In the genomic region with DNA sequence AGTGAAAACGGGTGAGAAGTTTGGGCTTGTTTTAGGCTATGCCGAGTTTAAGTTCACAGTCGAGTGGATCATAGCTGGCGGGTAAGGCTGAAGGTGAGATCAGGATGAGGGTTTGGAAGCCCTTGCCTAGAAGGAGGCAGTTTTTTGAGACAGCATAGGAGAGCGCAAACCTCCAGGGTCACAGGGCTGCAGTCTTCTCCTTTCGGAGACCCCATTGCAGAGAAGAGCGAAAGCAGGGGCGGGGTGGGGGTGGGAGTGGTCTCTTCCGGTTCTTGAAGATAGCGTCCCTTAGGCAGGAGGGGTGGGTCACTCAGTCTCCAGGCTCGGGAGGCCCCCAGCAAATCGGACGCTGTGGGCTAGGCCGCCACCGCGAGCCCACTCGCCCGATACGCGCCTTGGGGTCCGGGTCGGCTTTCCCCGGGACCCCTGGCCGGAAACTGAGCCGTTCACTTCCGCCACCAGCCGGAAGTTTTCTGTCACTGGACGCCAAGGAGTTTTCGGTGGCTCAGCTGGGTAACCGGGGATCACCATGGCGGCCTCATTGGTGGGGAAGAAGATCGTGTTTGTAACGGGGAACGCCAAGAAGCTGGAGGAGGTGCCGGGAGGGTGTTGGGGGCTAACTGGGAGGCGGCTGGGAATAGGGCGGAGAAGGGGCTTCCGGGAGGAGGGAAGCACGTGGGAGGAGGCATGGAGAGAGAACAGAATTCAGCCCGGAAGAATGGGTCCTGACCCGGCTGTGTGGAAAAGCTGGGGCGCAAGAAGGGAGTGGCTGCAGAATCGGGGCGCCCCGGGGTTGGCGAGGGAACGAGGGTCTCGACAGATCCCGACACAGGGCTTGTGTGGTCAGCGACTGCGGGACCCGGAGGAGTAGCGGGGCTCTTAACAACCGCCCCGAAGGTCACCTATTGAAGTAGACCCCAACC, we compare ENCODE assay signal across 8 cellular contexts. TPM values are rescaled to one million over a fixed set of nuclear protein-coding genes. Genes with fewer than 3 reads are reported as not detected.
DNase-seq lines count a peak whose midpoint lies in the region; ATAC-seq and TF ChIP-seq lines count a peak whose summit lies in the region.

ITPA (plus strand) TSS at position 476 of the 923 bp plus-strand sequence; CDS start at position 530, 54 bp downstream.

- H3K27ac ChIP-seq in body of pancreas (peak within 1 kb of the TSS; percentile 25 to 84 (median 74)), gastrocnemius medialis (peak within 1 kb of the TSS; percentile 79 to 85 (median 81))

- H3K9me3 ChIP-seq in body of pancreas (no peaks in the 10 kb centered on the region), iPS-15b (ENCODE audit: control insufficient read depth, insufficient read depth, low read length) (no peaks in the 10 kb centered on the region), gastrocnemius medialis (no peaks in the 10 kb centered on the region)

- in situ Hi-C loops in gastrocnemius medialis (cut with MboI; ENCODE audit: low sequenced_read_pairs in 4 of 4), result no loop called here

- intact Hi-C loops in body of pancreas (cut with DNase I), result no loop called here
- intact Hi-C loops in gastrocnemius medialis (cut with DNase I; ENCODE audit: low total_unique reads), result loop anchor here (10.0 kb wide), 1 partner anchor 164 kb away; the partner anchor contains the start of genes GNRH2 and MRPS26

- H3K4me1 ChIP-seq in body of pancreas (peaks cover 19% of the 10 kb centered on the region), iPS-15b (ENCODE audit: control insufficient read depth, insufficient read depth, low read length) (no peaks in the 10 kb centered on the region), gastrocnemius medialis (peaks cover 7 to 15% of the 10 kb centered on the region in 2 donors)

- H3K9ac ChIP-seq in iPS-15b (ENCODE audit: low read depth, low read length), result peak within 1 kb of the TSS; percentile 98

- H3K4me3 ChIP-seq in LNCaP clone FGC (ENCODE audit: low read depth, low read length), result peak within 1 kb of the TSS; percentile 92
- peak within 1 kb of the TSS; percentile 71 to 76 for H3K4me3 ChIP-seq in body of pancreas
- peak within 1 kb of the TSS; percentile 92 for H3K4me3 ChIP-seq in iPS-15b (ENCODE audit: low read depth, low read length)
- H3K4me3 ChIP-seq in gastrocnemius medialis, result peak within 1 kb of the TSS; percentile 76 to 97 (median 90)

- peak; percentile 19 for DNase-seq in NCI-H2196 (lab: John Stamatoyannopoulos, UW; ENCODE audit: unreplicated experiment)
- no peak for DNase-seq in NCI-H2196 treated with DMSO at 0.1 percent for 48 hours (lab: John Stamatoyannopoulos, UW; ENCODE audit: unreplicated experiment)
- no peak for DNase-seq in LNCaP clone FGC (ENCODE audit: low read depth)
- DNase-seq in T-helper 22 cell (ENCODE audit: low read depth), result peak; percentile 42
- peak; percentile 40 to 56 (median 42) for DNase-seq in body of pancreas
- DNase-seq in gastrocnemius medialis, result no peak

- H3K27me3 ChIP-seq in body of pancreas, result no peaks in the 10 kb centered on the region
- H3K27me3 ChIP-seq in iPS-15b (ENCODE audit: control insufficient read depth, insufficient read depth, low read length), result no peaks in the 10 kb centered on the region
- no peaks in the 10 kb centered on the region for H3K27me3 ChIP-seq in gastrocnemius medialis

- ATAC-seq in body of pancreas (peak; percentile 55), gastrocnemius medialis (peak; percentile 52 to 63), GM18517 (IDR thresholded peaks at IDR 0.05; ENCODE audit: unreplicated experiment) (no peak)

- H3K36me3 ChIP-seq in body of pancreas (replicated peaks in 1 of 2; ENCODE audit: insufficient read depth in 1 of 2, low read depth in 2 of 2), result peaks cover 0 to 3% of the 10 kb centered on the region in 2 donors
- H3K36me3 ChIP-seq in iPS-15b (ENCODE audit: control insufficient read depth, insufficient read depth, low read length), result peaks cover 6% of the 10 kb centered on the region
- peaks cover 0 to 12% of the 10 kb centered on the region in 2 donors for H3K36me3 ChIP-seq in gastrocnemius medialis

- WGBS in body of pancreas, 2 donors, result 0 to 1% methylated on average over 46 to 55 of the region's 55 CpGs

- no peak for TF ChIP-seq CTCF in LNCaP clone FGC (IDR thresholded peaks at IDR 0.05; ENCODE audit: control insufficient read depth, extremely low read depth, insufficient read depth)
- peak in 2 of 7 experiments; percentile 7 to 13 for TF ChIP-seq CTCF in body of pancreas (IDR thresholded peaks at IDR 0.05)
- peak in 1 of 5 experiments; percentile 20 for TF ChIP-seq CTCF in gastrocnemius medialis (IDR thresholded peaks at IDR 0.05 in 4 of 5, conservative IDR thresholded peaks at IDR 0.05 in 1 of 5)

- TF ChIP-seq POLR2A in body of pancreas (IDR thresholded peaks at IDR 0.05), result peak in 1 of 3 donors; percentile 22
- TF ChIP-seq POLR2A in gastrocnemius medialis (IDR thresholded peaks at IDR 0.05), result no peak

RNA-seq across cellular contexts. Expression of gene ITPA, which starts in this region (rescaled TPM):
- total RNA-seq in body of pancreas (10 to 100 TPM; 31.4 to 36.3 TPM), gastrocnemius medialis (10 to 100 TPM; 27.2 to 59.5 (median 34.0) TPM)

Comparison
In these comparisons a context has a peak if more than half of its experiments do, and no peak if none do; other contexts are left out.
1. DNase-seq: peak in NCI-H2196 (single experiment), T-helper 22 cell (single experiment) and body of pancreas (4 of 4); none in NCI-H2196 treated with DMSO at 0.1 percent for 48 hours (single experiment), LNCaP clone FGC (single experiment) and gastrocnemius medialis (0 of 2).
2. Peak in every context shown above with its lines, with median percentiles within 50 percentile points of each other: H3K4me3 ChIP-seq.